ENCODE assay signal across 3 cellular contexts in genomic region chr20:3898639-3899038, GRCh38.
TF ChIP-seq lines count a peak whose summit lies in the region.

No MANE protein-coding gene starts in this region.

TF ChIP-seq in SK-N-SH, 30 proteins besides CTCF, POLR2A, EP300 and RAD21 (continued from another document):
- no peak for TF ChIP-seq TEAD4 (IDR thresholded peaks at IDR 0.05; ENCODE audit: borderline replicate concordance, insufficient read depth)
- no peak for TF ChIP-seq FOSL2 (IDR thresholded peaks at IDR 0.05; ENCODE audit: borderline replicate concordance, low read depth)
- TF ChIP-seq TCF12 (IDR thresholded peaks at IDR 0.05), result no peak
- no peak for TF ChIP-seq YY1 (IDR thresholded peaks at IDR 0.05; ENCODE audit: low read depth)
- no peak for TF ChIP-seq FOXM1 (IDR thresholded peaks at IDR 0.05; ENCODE audit: low read depth)
- TF ChIP-seq GABPA (IDR thresholded peaks at IDR 0.05; ENCODE audit: low read depth), result no peak
- no peak for TF ChIP-seq MEF2A (IDR thresholded peaks at IDR 0.05; ENCODE audit: borderline replicate concordance, low read depth)
- TF ChIP-seq USF2 (IDR thresholded peaks at IDR 0.05; ENCODE audit: borderline replicate concordance, low read depth, low read length), result no peak
TF ChIP-seq in SK-N-SH: peak in this region for 0.

TF ChIP-seq in SK-N-SH treated with all-trans-retinoic acid at 6 μM for 48 hours, 23 proteins besides CTCF, POLR2A, EP300 and RAD21 (continued from another document):
- TF ChIP-seq CREB5 (CRISPR knock-in tag; IDR thresholded peaks at IDR 0.05; ENCODE audit: low read depth) (no peak), TCF4 (CRISPR knock-in tag; IDR thresholded peaks at IDR 0.05; ENCODE audit: borderline replicate concordance) (no peak), ZFP30 (CRISPR knock-in tag; IDR thresholded peaks at IDR 0.05) (no peak), ZNF8 (CRISPR knock-in tag; IDR thresholded peaks at IDR 0.05) (no peak), OSR1 (CRISPR knock-in tag; IDR thresholded peaks at IDR 0.05) (no peak), ARNTL (CRISPR knock-in tag; IDR thresholded peaks at IDR 0.05; ENCODE audit: borderline replicate concordance, low read depth) (no peak), ZNF565 (CRISPR knock-in tag; conservative IDR thresholded peaks at IDR 0.05; ENCODE audit: low read depth) (no peak), ESRRG (CRISPR knock-in tag; IDR thresholded peaks at IDR 0.05) (no peak)

TF ChIP-seq in HEK293, 187 proteins besides CTCF, POLR2A, EP300 and RAD21:
- no peak for TF ChIP-seq ZNF398 (tag by site-specific recombination; IDR thresholded peaks at IDR 0.05)
- no peak for TF ChIP-seq ZFP41 (tag by site-specific recombination; IDR thresholded peaks at IDR 0.05; ENCODE audit: borderline replicate concordance)
- 0 out of 2 replicates have a peak, but pooled peaks have one; percentile 7 for TF ChIP-seq ZNF2 (tag by site-specific recombination; IDR thresholded peaks at IDR 0.05)
- TF ChIP-seq ZSCAN23 (tag by site-specific recombination; IDR thresholded peaks at IDR 0.05), result no peak
- TF ChIP-seq ZNF513 (tag by site-specific recombination; IDR thresholded peaks at IDR 0.05), result no peak
- 0 out of 2 replicates have a peak, but pooled peaks have one; percentile 3 for TF ChIP-seq ZNF335 (tag by site-specific recombination; conservative IDR thresholded peaks at IDR 0.05)
- no peak for TF ChIP-seq ZSCAN4 (tag by site-specific recombination; IDR thresholded peaks at IDR 0.05)
- no peak for TF ChIP-seq ZNF76 (tag by site-specific recombination; IDR thresholded peaks at IDR 0.05; ENCODE audit: borderline replicate concordance, low read depth)
- TF ChIP-seq ZNF692 (tag by site-specific recombination; IDR thresholded peaks at IDR 0.05), result no peak
- no peak for TF ChIP-seq ZBTB21 (tag by site-specific recombination; IDR thresholded peaks at IDR 0.05)
- no peak for TF ChIP-seq ZNF155 (tag by site-specific recombination; IDR thresholded peaks at IDR 0.05)
- no peak for TF ChIP-seq ZSCAN18 (tag by site-specific recombination; IDR thresholded peaks at IDR 0.05)
- TF ChIP-seq YY1 (tag by site-specific recombination; IDR thresholded peaks at IDR 0.05), result no peak
- no peak for TF ChIP-seq GLIS2 (tag by site-specific recombination; IDR thresholded peaks at IDR 0.05)
- peak; percentile 56; the same call in 1 of the 2 replicates for TF ChIP-seq PRDM6 (tag by site-specific recombination; IDR thresholded peaks at IDR 0.05)
- TF ChIP-seq WT1 (tag by site-specific recombination; IDR thresholded peaks at IDR 0.05), result 0 out of 2 replicates have a peak, but pooled peaks have one; percentile 10
- no peak for TF ChIP-seq ZNF26 (tag by site-specific recombination; IDR thresholded peaks at IDR 0.05)
- TF ChIP-seq TSHZ1 (tag by site-specific recombination; IDR thresholded peaks at IDR 0.05; ENCODE audit: borderline replicate concordance), result no peak
- no peak for TF ChIP-seq ZNF239 (tag by site-specific recombination; IDR thresholded peaks at IDR 0.05)
TF ChIP-seq in HEK293: peak in this region for 4.
